Comparison of ENCODE assay signal across 8 cellular contexts in the genomic region with DNA sequence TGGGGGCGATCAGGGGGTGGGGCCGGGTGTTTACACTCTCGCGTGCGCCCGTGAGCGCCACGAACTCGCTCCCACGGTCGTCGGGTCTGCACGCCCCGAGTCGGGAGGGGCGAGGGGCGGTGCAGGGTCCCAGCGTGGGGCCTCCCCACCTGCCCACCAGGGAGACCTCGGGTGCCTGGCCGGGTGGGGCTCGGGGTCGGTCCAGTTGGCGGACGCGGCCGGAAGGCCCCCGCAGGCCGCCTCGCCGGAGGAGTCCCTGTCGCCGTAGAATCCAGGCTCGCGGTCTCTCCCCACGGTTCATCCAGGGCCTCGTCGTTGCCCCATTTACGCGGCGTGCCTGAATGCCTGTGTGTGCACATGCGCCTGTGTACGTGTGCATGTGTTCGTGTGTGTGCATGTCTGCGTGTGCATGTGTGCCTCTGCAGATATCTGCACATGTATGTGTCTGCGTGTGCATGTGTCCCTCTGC. TPM values are rescaled to one million over a fixed set of nuclear protein-coding genes. Genes with fewer than 3 reads are reported as not detected.
A peak's percentile ranks its signal among the peaks of the same experiment; 100 is the strongest.
DNase-seq lines count a peak whose midpoint lies in the region; ATAC-seq and TF ChIP-seq lines count a peak whose summit lies in the region.

No MANE protein-coding gene starts in this region.

- no peak for TF ChIP-seq CTCF in psoas muscle (IDR thresholded peaks at IDR 0.05)

- intact Hi-C loops in psoas muscle (cut with DNase I): no loop called here

- peak overlapping the region; percentile 57 for H3K9ac ChIP-seq in NT2/D1 (ENCODE audit: insufficient read length, low read depth)

- peaks cover 17% of the 10 kb centered on the region; the same call in 1 of the 2 replicates for H3K9me3 ChIP-seq in NT2/D1 (ENCODE audit: insufficient read depth, low read length)
- no peaks in the 10 kb centered on the region for H3K9me3 ChIP-seq in esophagus (ENCODE audit: control insufficient read depth in 2 of 2, insufficient read depth in 1 of 2, low read depth in 1 of 2, low read length in 1 of 2)
- peaks cover 12% of the 10 kb centered on the region for H3K9me3 ChIP-seq in psoas muscle

- 5 to 6% methylated on average over 44 to 45 of the region's 45 CpGs for WGBS in esophagus, 2 donors
- 2 to 5% (median 4%) methylated on average over 37 to 45 of the region's 45 CpGs for WGBS in psoas muscle, 3 donors

- H3K4me1 Mint-ChIP-seq in activated T-cell treated with anti-CD3 and anti-CD28 coated beads, Interleukin-2, amount 50 U/mL, for 72 hours (ENCODE audit: low read depth): peaks cover 11% of the 10 kb centered on the region

- no peak for ATAC-seq in activated T-cell treated with anti-CD3 and anti-CD28 coated beads, Interleukin-2, amount 50 U/mL, for 72 hours (replicated peaks in 1 of 2)
- ATAC-seq in psoas muscle (no peak), HG02870 (IDR thresholded peaks at IDR 0.05; ENCODE audit: unreplicated experiment) (no peak), GM21717 (IDR thresholded peaks at IDR 0.05; ENCODE audit: unreplicated experiment) (no peak)

- H3K36me3 ChIP-seq in NT2/D1 (ENCODE audit: insufficient read depth, insufficient read length, low read length) (no peaks in the 10 kb centered on the region), esophagus (ENCODE audit: control insufficient read depth in 2 of 2, insufficient read depth in 2 of 2, low read length in 1 of 2) (no peaks in the 10 kb centered on the region), psoas muscle (ENCODE audit: insufficient read depth in 1 of 2, low read depth in 1 of 2) (no peaks in the 10 kb centered on the region)

- H3K4me3 ChIP-seq in NT2/D1 (ENCODE audit: insufficient read length, low read depth): peak overlapping the region; percentile 68
- peak overlapping the region; percentile 62 to 63 for H3K4me3 ChIP-seq in esophagus (ENCODE audit: low read depth in 1 of 2, low read length in 2 of 2)
- H3K4me3 ChIP-seq in psoas muscle: peak overlapping the region; percentile 88

- peaks cover 17% of the 10 kb centered on the region for H3K4me1 ChIP-seq in NT2/D1 (ENCODE audit: insufficient read depth, insufficient read length)
- peaks cover 9 to 27% of the 10 kb centered on the region in 2 donors for H3K4me1 ChIP-seq in esophagus (ENCODE audit: control insufficient read depth in 2 of 2, insufficient read depth in 2 of 2, low read length in 1 of 2)
- H3K4me1 ChIP-seq in psoas muscle: peaks cover 8% of the 10 kb centered on the region

- no peak for DNase-seq in activated T-cell treated with anti-CD3 and anti-CD28 coated beads, Interleukin-2, amount 50 U/mL, for 72 hours
- DNase-seq in activated T-cell treated with anti-CD3 and anti-CD28 coated beads for 4 hours (no peak), NT2/D1 (ENCODE audit: low read depth, low spot score) (no peak), psoas muscle (no peak), DMS153 (lab: John Stamatoyannopoulos, UW) (no peak)

- peaks cover 2 to 12% of the 10 kb centered on the region in 2 donors for H3K36me3 Mint-ChIP-seq in activated T-cell treated with anti-CD3 and anti-CD28 coated beads, Interleukin-2, amount 50 U/mL, for 72 hours (ENCODE audit: insufficient read depth in 2 of 2)

- H3K27ac ChIP-seq in esophagus (ENCODE audit: low read depth in 2 of 2, low read length in 1 of 2): peak overlapping the region; percentile 29 to 67
- peak overlapping the region; percentile 60 for H3K27ac ChIP-seq in psoas muscle

- H3K27me3 ChIP-seq in NT2/D1 (ENCODE audit: insufficient read depth, insufficient read length) (peaks cover 45% of the 10 kb centered on the region), esophagus (ENCODE audit: control insufficient read depth in 1 of 2, insufficient read depth in 2 of 2, low read length in 2 of 2) (no peaks in the 10 kb centered on the region), psoas muscle (ENCODE audit: insufficient read depth in 3 of 3, low read length in 2 of 3) (no peaks in the 10 kb centered on the region)

- no peak overlapping the region for H3K27ac Mint-ChIP-seq in activated T-cell treated with anti-CD3 and anti-CD28 coated beads, Interleukin-2, amount 50 U/mL, for 72 hours

- H3K9me3 Mint-ChIP-seq in activated T-cell treated with anti-CD3 and anti-CD28 coated beads, Interleukin-2, amount 50 U/mL, for 72 hours: peaks cover 6% of the 10 kb centered on the region in 2 donors

- H3K27me3 Mint-ChIP-seq in activated T-cell treated with anti-CD3 and anti-CD28 coated beads, Interleukin-2, amount 50 U/mL, for 72 hours (ENCODE audit: low read depth): no peaks in the 10 kb centered on the region

- peak overlapping the region; percentile 88 to 89 for H3K4me3 Mint-ChIP-seq in activated T-cell treated with anti-CD3 and anti-CD28 coated beads, Interleukin-2, amount 50 U/mL, for 72 hours

RNA-seq across cellular contexts. Expression of a gene that starts 0.5 kb away (rescaled TPM):
- total RNA-seq in activated T-cell treated with anti-CD3 and anti-CD28 coated beads, Interleukin-2, amount 50 U/mL, for 72 hours: 1 to 10 TPM; 2.5 to 3.1 TPM
- 1 to 10 TPM; 9.3 to 9.7 TPM for polyA plus RNA-seq in esophagus
- 10 to 100 TPM; 12.6 to 42.9 (median 30.4) TPM for total RNA-seq in psoas muscle
- 10 to 100 TPM in 2 of 3 donors, 1 to 10 TPM in 1; 3.9 to 19.4 (median 12.6) TPM for polyA plus RNA-seq in psoas muscle

RNA-seq across cellular contexts. Expression of a gene that starts 17.5 kb away (rescaled TPM):
- total RNA-seq in activated T-cell treated with anti-CD3 and anti-CD28 coated beads, Interleukin-2, amount 50 U/mL, for 72 hours: 10 to 100 TPM; 39.6 to 47.8 TPM
- polyA plus RNA-seq in esophagus (10 to 100 TPM; 15.6 to 19.0 TPM), psoas muscle (10 to 100 TPM in 2 of 3 donors, 1 to 10 TPM in 1; 5.0 to 15.7 (median 10.6) TPM)
- 10 to 100 TPM in 2 of 4 donors, 1 to 10 TPM in 2; 7.9 to 12.7 (median 9.9) TPM for total RNA-seq in psoas muscle

RNA-seq across cellular contexts. Expression of a gene that starts 36.4 kb away (rescaled TPM):
- 1 to 10 TPM; 3.5 to 4.3 TPM for total RNA-seq in activated T-cell treated with anti-CD3 and anti-CD28 coated beads, Interleukin-2, amount 50 U/mL, for 72 hours
- polyA plus RNA-seq in esophagus (1 to 10 TPM; 2.7 to 3.7 TPM), psoas muscle (10 to 100 TPM in 1 of 3 donors, 1 to 10 TPM in 2; 6.1 to 10.1 (median 8.1) TPM)
- total RNA-seq in psoas muscle: 10 to 100 TPM in 3 of 4 donors, 1 to 10 TPM in 1; 5.9 to 22.3 (median 18.1) TPM

RNA-seq across cellular contexts. Expression of a gene that starts 50.8 kb away (rescaled TPM):
- total RNA-seq in activated T-cell treated with anti-CD3 and anti-CD28 coated beads, Interleukin-2, amount 50 U/mL, for 72 hours: 10 to 100 TPM; 51.1 to 52.3 TPM
- 10 to 100 TPM; 72.2 to 75.3 TPM for polyA plus RNA-seq in esophagus
- total RNA-seq in psoas muscle: 10 to 100 TPM; 25.1 to 35.7 (median 30.9) TPM
- polyA plus RNA-seq in psoas muscle: 10 to 100 TPM; 21.4 to 62.7 (median 43.5) TPM

RNA-seq across cellular contexts. Expression of a gene that starts 52.9 kb away (rescaled TPM):
- 100 to 1,000 TPM; 112 to 134 TPM for total RNA-seq in activated T-cell treated with anti-CD3 and anti-CD28 coated beads, Interleukin-2, amount 50 U/mL, for 72 hours
- polyA plus RNA-seq in esophagus (10 to 100 TPM; 54.4 to 62.8 TPM), psoas muscle (10 to 100 TPM; 28.2 to 65.0 (median 31.4) TPM)
- 10 to 100 TPM; 34.7 to 46.1 (median 40.3) TPM for total RNA-seq in psoas muscle
